ENCODE assay signal across 8 cellular contexts in the genomic region with DNA sequence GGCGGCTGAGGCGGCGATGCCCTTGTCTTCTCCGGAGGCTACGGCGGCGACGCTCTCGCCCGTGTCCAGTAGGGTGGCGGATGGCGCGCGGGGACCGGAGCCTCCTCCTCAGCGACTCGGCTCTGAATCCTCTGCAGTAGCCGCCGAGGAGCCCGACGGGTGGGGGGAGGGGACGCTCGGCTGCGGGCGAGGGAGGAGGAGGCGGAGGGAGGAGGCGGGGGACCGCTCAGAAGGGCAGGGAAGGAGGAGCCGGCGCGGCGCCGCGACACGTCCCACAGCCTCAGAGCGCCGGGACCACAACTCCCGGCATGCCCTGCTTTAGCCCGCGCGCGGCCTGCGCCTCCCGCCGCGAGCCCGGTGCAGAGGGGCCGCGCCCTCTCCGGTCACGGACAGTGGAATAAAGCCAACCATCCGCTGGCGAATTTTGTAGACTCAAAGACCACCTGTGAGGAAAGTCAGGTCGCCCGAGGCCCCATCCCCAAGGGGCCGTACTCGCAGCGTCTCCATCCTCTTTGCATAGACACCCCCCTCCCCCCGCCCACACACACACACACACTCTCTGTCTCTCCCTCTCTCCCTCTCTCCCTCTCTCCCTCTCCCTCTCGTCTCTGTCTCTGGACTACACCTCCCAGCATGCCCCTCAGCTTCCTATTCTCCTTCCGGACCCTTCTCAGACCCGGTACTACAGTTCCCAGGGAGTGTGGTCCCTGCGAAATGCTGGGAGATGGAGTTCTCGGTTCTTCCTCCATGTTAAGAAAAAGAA. TPM values are rescaled to one million over a fixed set of nuclear protein-coding genes. Genes with fewer than 3 reads are reported as not detected.
DNase-seq lines count a peak whose midpoint lies in the region; ATAC-seq and TF ChIP-seq lines count a peak whose summit lies in the region.

A gene with protein sequence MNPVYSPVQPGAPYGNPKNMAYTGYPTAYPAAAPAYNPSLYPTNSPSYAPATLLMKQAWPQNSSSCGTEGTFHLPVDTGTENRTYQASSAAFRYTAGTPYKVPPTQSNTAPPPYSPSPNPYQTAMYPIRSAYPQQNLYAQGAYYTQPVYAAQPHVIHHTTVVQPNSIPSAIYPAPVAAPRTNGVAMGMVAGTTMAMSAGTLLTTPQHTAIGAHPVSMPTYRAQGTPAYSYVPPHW (minus strand): TSS at position 157 of the 763 bp plus-strand sequence. CDS start 129,638 bp downstream, outside the sequence.

- intact Hi-C loops in left ventricle myocardium superior (cut with micrococcal nuclease) = no loop called here
- intact Hi-C loops in prostate gland (cut with DNase I) = loop anchor here (5.0 kb wide), 2 partner anchors 131 to 196 kb away; no protein-coding TSS in a partner anchor

- DNase-seq in NCI-H187 (lab: John Stamatoyannopoulos, UW) = peak; percentile 95 to 99
- peak; percentile 87 to 99 (median 88) for DNase-seq in T-helper 2 cell
- DNase-seq in left ventricle myocardium superior = peak; percentile 99
- DNase-seq in prostate gland (ENCODE audit: low spot score) = peak; percentile 96

- H3K27me3 ChIP-seq in prostate gland (replicated peaks; ENCODE audit: insufficient read depth) = no peaks in the 10 kb centered on the region

- under 1% methylated on average over 55 of the region's 64 CpGs for WGBS in prostate gland
- WGBS in urinary bladder = under 1% methylated on average over 64 of the region's 64 CpGs

- no peaks in the 10 kb centered on the region for H3K9me3 ChIP-seq in prostate gland

- H3K27ac ChIP-seq in angular gyrus (ENCODE audit: low read depth, low read length) (peak within 1 kb of the TSS; percentile 87), prostate gland (peak within 1 kb of the TSS; percentile 86), urinary bladder (ENCODE audit: low read depth) (peak within 1 kb of the TSS; percentile 64)

- H3K4me1 ChIP-seq in prostate gland (replicated peaks) (peaks cover 7% of the 10 kb centered on the region), urinary bladder (ENCODE audit: insufficient read depth) (peaks cover 6% of the 10 kb centered on the region)

- TF ChIP-seq CTCF in prostate gland (IDR thresholded peaks at IDR 0.05) = peak in 2 of 4 experiments; percentile 45 to 54

- peak; percentile 95 for ATAC-seq in GM18498 (IDR thresholded peaks at IDR 0.05; ENCODE audit: unreplicated experiment)
- peak; percentile 87 for ATAC-seq in HG02938 (IDR thresholded peaks at IDR 0.05; ENCODE audit: unreplicated experiment)
- peak; percentile 99 for ATAC-seq in left ventricle myocardium superior

- peak; percentile 79 for TF ChIP-seq POLR2A in prostate gland (IDR thresholded peaks at IDR 0.05)

- H3K36me3 ChIP-seq in prostate gland (no peaks in the 10 kb centered on the region), urinary bladder (ENCODE audit: insufficient read depth) (no peaks in the 10 kb centered on the region)

- H3K4me3 ChIP-seq in prostate gland (peak within 1 kb of the TSS; percentile 88 to 96), urinary bladder (ENCODE audit: low read depth, low read length) (peak within 1 kb of the TSS; percentile 96)

RNA-seq across cellular contexts. Expression of the gene that starts here (rescaled TPM):
- total RNA-seq in left ventricle myocardium superior = 30.6 TPM
- 10 to 100 TPM; 27.3 to 38.3 TPM for total RNA-seq in prostate gland
- 31.4 TPM for total RNA-seq in urinary bladder
- polyA plus RNA-seq in urinary bladder = 29.0 TPM

Comparison
In these comparisons a context has a peak if more than half of its experiments do, and no peak if none do; other contexts are left out.
1. Peak in every context shown above with its lines: DNase-seq, ATAC-seq, H3K4me3 ChIP-seq and H3K27ac ChIP-seq.